ENCODE assay signal across 14 cellular contexts in genomic region chrX:31500920-31501319, GRCh38.
DNase-seq lines count a peak whose midpoint lies in the region; ATAC-seq and TF ChIP-seq lines count a peak whose summit lies in the region.
"Had no signal": no experiment of that assay in that cellular context is flagged by ENCODE, and none has a peak within 500 bp of the region (broad histone marks: within the 10 kb centered on the region; RNA-seq: fewer than 3 reads in every experiment).

No MANE protein-coding gene starts in this region.

- H3K27me3 ChIP-seq in HUES6 (ENCODE audit: control insufficient read depth, insufficient read depth, low read length) = no peaks in the 10 kb centered on the region; the same call in 1 of the 2 replicates
- H3K27me3 ChIP-seq in adipocyte (replicated peaks; ENCODE audit: control insufficient read depth, insufficient read depth, low read length) = no peaks in the 10 kb centered on the region
- H3K27me3 ChIP-seq: pancreas, tibial artery had no signal

- no peak overlapping the region for H3K9ac ChIP-seq in HUES6 (ENCODE audit: low read length)
- H3K9ac ChIP-seq in adipocyte (ENCODE audit: low read length) = no peak overlapping the region

- H3K9me3 ChIP-seq in HUES6 (ENCODE audit: control insufficient read depth, insufficient read depth, low read depth, low read length) (no peaks in the 10 kb centered on the region), adipocyte (ENCODE audit: control insufficient read depth, low read length) (no peaks in the 10 kb centered on the region)
- H3K9me3 ChIP-seq: pancreas, tibial artery had no signal

- H3K36me3 ChIP-seq in HUES6 (ENCODE audit: control insufficient read depth, insufficient read depth, low read length) = no peaks in the 10 kb centered on the region
- no peaks in the 10 kb centered on the region for H3K36me3 ChIP-seq in adipocyte (ENCODE audit: control insufficient read depth, insufficient read depth, low read length, severe bottlenecking)
- H3K36me3 ChIP-seq: pancreas, tibial artery had no signal

- DNase-seq in adipocyte (ENCODE audit: low read depth) (peak; percentile 34), iPS DF 19.7 (ENCODE audit: low read depth, low spot score) (peak; percentile 5), HUDEP-2 (lab: John Stamatoyannopoulos, UW; ENCODE audit: unreplicated experiment in 76 of 76) (no peak), cerebellar nuclear complex (lab: John Stamatoyannopoulos, UW) (no peak), HFFc6 (no peak), T-helper 2 cell (no peak)
- DNase-seq: activated naive CD4-positive, alpha-beta T cell treated with anti-CD3 and anti-CD28 coated beads, Interleukin-2, amount 50 U/mL, for 16 hours; kidney; NCI-H1092; NCI-H524; pancreas; tibial artery had no signal

- H3K4me3 Mint-ChIP-seq in HFFc6 = no peak overlapping the region

- no peak overlapping the region for H3K27ac Mint-ChIP-seq in HFFc6

- no peak overlapping the region for H3K4me3 ChIP-seq in HUES6 (ENCODE audit: low read depth, low read length)
- H3K4me3 ChIP-seq in adipocyte (ENCODE audit: low read length) = no peak overlapping the region
- H3K4me3 ChIP-seq: pancreas, tibial artery had no signal

- H3K27me3 Mint-ChIP-seq in HFFc6 (ENCODE audit: insufficient read depth) = no peaks in the 10 kb centered on the region

- H3K9me3 Mint-ChIP-seq in HFFc6 = no peaks in the 10 kb centered on the region

- TF ChIP-seq CTCF in HFFc6 (IDR thresholded peaks at IDR 0.05) = no peak

- H3K4me1 ChIP-seq in HUES6 (ENCODE audit: control insufficient read depth, insufficient read depth, low read length) = peaks cover 6% of the 10 kb centered on the region
- H3K4me1 ChIP-seq in adipocyte (ENCODE audit: control insufficient read depth, insufficient read depth, low read length) = peaks cover 4% of the 10 kb centered on the region
- H3K4me1 ChIP-seq: pancreas had no signal

- peak; percentile 65 for ATAC-seq in GM19351 (IDR thresholded peaks at IDR 0.05; ENCODE audit: unreplicated experiment)
- ATAC-seq: pancreas had no signal

- peak overlapping the region; percentile 49; the same call in 1 of the 2 replicates for H3K27ac ChIP-seq in HUES6 (ENCODE audit: low read depth, low read length)
- H3K27ac ChIP-seq: pancreas, tibial artery had no signal

- peaks cover 26% of the 10 kb centered on the region for H3K4me1 Mint-ChIP-seq in HFFc6 (ENCODE audit: low read depth)

- no peaks in the 10 kb centered on the region for H3K36me3 Mint-ChIP-seq in HFFc6 (ENCODE audit: low read depth)

Comparison
In these comparisons a context has a peak if more than half of its experiments do, and no peak if none do; other contexts are left out.
1. DNase-seq: peak in adipocyte (single experiment) and iPS DF 19.7 (single experiment); none in HUDEP-2 (0 of 76), cerebellar nuclear complex (0 of 2), HFFc6 (single experiment) and T-helper 2 cell (0 of 5).